In the genomic region with DNA sequence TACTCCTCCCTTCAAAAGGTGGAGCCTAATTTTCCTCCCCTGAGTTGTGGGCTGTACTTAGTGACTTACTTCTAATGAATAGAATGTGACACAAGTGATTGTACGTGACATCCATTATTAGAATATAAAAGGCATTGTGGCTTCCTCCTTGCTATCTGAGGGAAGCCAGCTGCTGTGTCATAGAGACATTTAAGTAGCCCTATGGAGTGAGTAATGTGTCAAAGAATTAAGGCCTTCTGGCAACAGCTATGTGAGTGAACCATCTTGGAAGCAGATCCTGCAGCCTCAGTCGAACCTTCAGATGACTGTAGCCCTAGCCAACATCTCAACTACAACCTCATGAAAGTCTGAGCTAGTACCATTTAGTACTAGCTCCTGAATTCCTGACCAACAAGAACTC, we compare ENCODE assay signal across 13 cellular contexts.
"Had no signal": no experiment of that assay in that cellular context is flagged by ENCODE, and none has a peak within 500 bp of the region (broad histone marks: within the 10 kb centered on the region; RNA-seq: fewer than 3 reads in every experiment).

No MANE protein-coding gene starts in this region.

- ATAC-seq: left cardiac atrium, pancreas, right lobe of liver had no signal

- H3K4me3 Mint-ChIP-seq: central memory CD8-positive, alpha-beta T cell had no signal

- H3K27me3 Mint-ChIP-seq: central memory CD8-positive, alpha-beta T cell; naive thymus-derived CD8-positive, alpha-beta T cell had no signal

- H3K36me3 Mint-ChIP-seq: naive thymus-derived CD8-positive, alpha-beta T cell; T-cell had no signal

- DNase-seq: foreskin melanocyte; glutamatergic neuron; hippocampal formation; left cardiac atrium; mesenchymal stem cell; naive thymus-derived CD8-positive, alpha-beta T cell; pancreas; right lobe of liver; stimulated activated CD4-positive, alpha-beta T cell treated with anti-CD3 and anti-CD28 coated beads, Interleukin-4, amount 100 ng/mL, for 1 hour; T-cell; T1000; upper lobe of left lung had no signal

- H3K9me3 Mint-ChIP-seq: central memory CD8-positive, alpha-beta T cell; T-cell had no signal
